Comparison of ENCODE assay signal across 9 cellular contexts in the genomic region with DNA sequence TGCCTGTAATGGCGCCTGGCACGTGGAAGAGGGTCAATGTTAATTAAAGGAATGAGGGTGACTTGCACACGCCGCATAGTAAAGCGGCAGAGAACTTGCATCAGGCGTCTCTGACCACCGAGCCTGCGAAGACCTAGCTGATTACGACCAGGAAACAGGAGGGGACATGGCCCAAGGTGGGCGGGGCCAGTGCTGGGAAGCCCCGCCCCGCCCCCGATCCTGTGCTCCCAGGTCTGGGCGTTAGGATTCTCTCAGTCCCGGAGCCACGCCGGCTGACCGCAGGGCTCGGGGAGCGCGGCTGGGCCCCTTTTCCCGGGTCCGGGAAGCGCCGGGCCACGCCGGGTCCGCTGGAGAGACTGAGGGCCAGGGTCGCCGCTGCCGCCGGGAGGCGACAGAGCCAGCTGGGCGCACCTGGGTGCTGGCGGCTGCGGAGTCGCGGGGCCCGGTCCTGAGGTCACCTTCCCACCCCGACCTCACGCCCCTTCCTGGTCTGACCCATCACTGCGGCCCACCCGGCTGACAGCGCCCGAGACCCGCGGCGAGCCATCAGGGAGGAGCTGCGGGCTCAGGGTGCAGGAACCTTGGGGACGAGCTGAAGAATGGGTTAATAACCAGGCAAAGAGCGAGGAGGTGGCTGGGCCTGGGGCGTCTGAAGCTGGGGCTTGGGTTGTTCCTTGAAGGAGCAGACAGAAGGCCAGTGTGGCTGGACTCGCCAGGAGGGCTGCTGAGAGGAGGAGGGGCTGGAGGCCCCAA. TPM values are rescaled to one million over a fixed set of nuclear protein-coding genes. Genes with fewer than 3 reads are reported as not detected.
A peak's percentile ranks its signal among the peaks of the same experiment; 100 is the strongest.
DNase-seq lines count a peak whose midpoint lies in the region; ATAC-seq, FAIRE-seq and TF ChIP-seq lines count a peak whose summit lies in the region.
"Had no signal": no experiment of that assay in that cellular context is flagged by ENCODE, and none has a peak within 500 bp of the region (broad histone marks: within the 10 kb centered on the region; RNA-seq: fewer than 3 reads in every experiment).

No MANE protein-coding gene starts in this region.

- no peaks in the 10 kb centered on the region for H3K9me2 ChIP-seq in DOHH2 (replicated peaks; ENCODE audit: control insufficient read depth, low read length)

- H3F3A ChIP-seq in DOHH2 (ENCODE audit: control insufficient read depth, insufficient read depth), result peaks cover 13% of the 10 kb centered on the region

- ATAC-seq in GM19397 (IDR thresholded peaks at IDR 0.05; ENCODE audit: unreplicated experiment), result peak; percentile 78
- peak; percentile 62 for ATAC-seq in HG03442 (IDR thresholded peaks at IDR 0.05; ENCODE audit: unreplicated experiment)
- ATAC-seq in lung (ENCODE audit: insufficient read depth, low FRiP score), result peak; percentile 65

- H3K9me3 ChIP-seq in DOHH2 (ENCODE audit: control insufficient read depth, insufficient read depth, low read length) (no peaks in the 10 kb centered on the region), lung (ENCODE audit: control insufficient read depth in 2 of 2, insufficient read depth in 1 of 2, low read length in 1 of 2) (peaks cover 0 to 5% of the 10 kb centered on the region in 2 donors)

- no peak for FAIRE-seq in bronchial epithelial cell (lab: Jason Lieb, UNC)
- FAIRE-seq: islet of Langerhans had no signal

- H3K27ac ChIP-seq in DOHH2 (ENCODE audit: low read depth, low read length), result no peak overlapping the region
- no peak overlapping the region for H3K27ac ChIP-seq in lung (ENCODE audit: low read depth in 1 of 2, low read length in 1 of 2)

- peak overlapping the region; percentile 96; the same call in 1 of the 2 replicates for H3K4me2 ChIP-seq in DOHH2 (ENCODE audit: low read length)

- WGBS in lung, 2 donors, result 15 to 16% methylated on average over 52 to 53 of the region's 53 CpGs

- H3K36me3 ChIP-seq in DOHH2 (ENCODE audit: control insufficient read depth, low read length) (peaks cover 23% of the 10 kb centered on the region), bronchial epithelial cell (ENCODE audit: control insufficient read depth, insufficient read depth, low read length) (no peaks in the 10 kb centered on the region), lung (ENCODE audit: control insufficient read depth in 2 of 2, insufficient read depth in 2 of 2, low read length in 2 of 2) (no peaks in the 10 kb centered on the region)

- H3K27me3 ChIP-seq in DOHH2 (ENCODE audit: control insufficient read depth, low read length) (no peaks in the 10 kb centered on the region), bronchial epithelial cell (ENCODE audit: control insufficient read depth, insufficient read depth, low read length) (peaks cover 9% of the 10 kb centered on the region), lung (ENCODE audit: control insufficient read depth, insufficient read depth) (no peaks in the 10 kb centered on the region)

- DNase-seq in bronchial epithelial cell (ENCODE audit: low read depth) (no peak), lung (ENCODE audit: low spot score) (peak; percentile 36), NCI-H526 treated with DMSO at 0.1 percent for 48 hours (lab: John Stamatoyannopoulos, UW) (no peak), foreskin melanocyte (no peak), DMS53 treated with DMSO at 0.1 percent for 48 hours (lab: John Stamatoyannopoulos, UW; ENCODE audit: unreplicated experiment) (no peak)

- no peaks in the 10 kb centered on the region for H4K20me1 ChIP-seq in DOHH2 (ENCODE audit: control insufficient read depth, insufficient read depth, low read depth, low read length)

- TF ChIP-seq CTCF in DOHH2 (IDR thresholded peaks at IDR 0.05; ENCODE audit: low read depth, low read length, poor library complexity, severe bottlenecking) (no peak), bronchial epithelial cell (IDR thresholded peaks at IDR 0.05; ENCODE audit: insufficient read depth, low read length, severe bottlenecking) (no peak), lung (IDR thresholded peaks at IDR 0.05; ENCODE audit: control extremely low read depth, extremely low read depth) (no peak)

- H3K4me3 ChIP-seq in DOHH2 (ENCODE audit: low read length) (no peak overlapping the region), bronchial epithelial cell (ENCODE audit: low read depth, low read length) (peak overlapping the region; percentile 21), lung (no peak overlapping the region)

- peaks cover 20% of the 10 kb centered on the region for H3K79me2 ChIP-seq in DOHH2 (ENCODE audit: control insufficient read depth, low read length)

- H3K4me1 ChIP-seq in DOHH2 (ENCODE audit: control insufficient read depth, low read length) (peaks cover 82% of the 10 kb centered on the region), lung (ENCODE audit: control insufficient read depth in 2 of 2, insufficient read depth in 2 of 2, low read length in 2 of 2) (peaks cover 0 to 4% of the 10 kb centered on the region in 2 donors)

RNA-seq across cellular contexts. Expression of a gene that starts 23.0 kb away (rescaled TPM):
- under 0.01 and 0.13 TPM in 2 replicates for total RNA-seq in bronchial epithelial cell
- 1 to 10 TPM; 1.9 to 3.6 TPM for total RNA-seq in lung
- polyA plus RNA-seq in lung, result 1 to 10 TPM; 1.1 to 2.6 TPM
